In genomic region chr10:8981277-8981676, GRCh38 we compare ENCODE assay signal across 27 cellular contexts.
"Had no signal": no experiment of that assay in that cellular context is flagged by ENCODE, and none has a peak within 500 bp of the region (broad histone marks: within the 10 kb centered on the region; RNA-seq: fewer than 3 reads in every experiment).

No MANE protein-coding gene starts in this region.

- H3K36me3 Mint-ChIP-seq: activated naive CD8-positive, alpha-beta T cell treated with anti-CD3 and anti-CD28 coated beads, Interleukin-2, amount 10 ng/mL, durations not matched to agents 7 days and 5 days had no signal

- H3K4me1 Mint-ChIP-seq: activated B cell treated with CpG ODN at 0.5 μM for 24 hours; activated CD4-positive, alpha-beta T cell treated with anti-CD3 and anti-CD28 coated beads, Interleukin-2, amount 10 ng/mL, durations not matched to agents 7 days and 5 days; activated naive CD8-positive, alpha-beta T cell treated with anti-CD3 and anti-CD28 coated beads, Interleukin-2, amount 10 ng/mL, durations not matched to agents 7 days and 5 days; central memory CD8-positive, alpha-beta T cell; T-helper 17 cell had no signal

- ATAC-seq: activated CD4-positive, CD25-positive, alpha-beta regulatory T cell treated with anti-CD3 and anti-CD28 coated beads, Interleukin-2, amount 50 U/mL, for 24 hours; esophagus mucosa; T-helper 17 cell had no signal

- H3K27me3 Mint-ChIP-seq: activated B cell treated with CpG ODN at 0.5 μM for 24 hours; activated CD4-positive, alpha-beta T cell treated with anti-CD3 and anti-CD28 coated beads, Interleukin-2, amount 10 ng/mL, durations not matched to agents 7 days and 5 days; activated naive CD8-positive, alpha-beta T cell treated with anti-CD3 and anti-CD28 coated beads, Interleukin-2, amount 10 ng/mL, durations not matched to agents 7 days and 5 days; dendritic cell treated with granulocyte-macrophage colony-stimulating factor and Interleukin-4, amounts not matched to agents 40 ng/mL and 50 ng/mL, for 4 days had no signal

- H3K27ac Mint-ChIP-seq: activated B cell treated with CpG ODN at 0.5 μM for 24 hours; activated CD4-positive, alpha-beta T cell treated with anti-CD3 and anti-CD28 coated beads, Interleukin-2, amount 10 ng/mL, durations not matched to agents 7 days and 5 days; activated naive CD8-positive, alpha-beta T cell treated with anti-CD3 and anti-CD28 coated beads, Interleukin-2, amount 10 ng/mL, durations not matched to agents 7 days and 5 days; activated T-cell treated with anti-CD3 and anti-CD28 coated beads, Interleukin-2, amount 50 U/mL, for 72 hours; dendritic cell treated with granulocyte-macrophage colony-stimulating factor and Interleukin-4, amounts not matched to agents 40 ng/mL and 50 ng/mL, for 4 days; endodermal cell; T-helper 17 cell; T-helper 2 cell treated with Interferon-gamma antibody and Interleukin-4, amounts not matched to agents 5 μg/mL and 100 μg/mL, for 36 hours had no signal

- DNase-seq: activated B cell treated with CpG ODN at 0.5 μM for 24 hours; activated CD4-positive, alpha-beta T cell treated with anti-CD3 and anti-CD28 coated beads, Interleukin-2, amount 10 ng/mL, durations not matched to agents 7 days and 5 days; activated CD4-positive, alpha-beta T cell treated with anti-CD3 and anti-CD28 coated beads, Interleukin-2, amount 50 U/mL, for 4 hours; activated CD8-positive, alpha-beta memory T cell treated with anti-CD3 and anti-CD28 coated beads for 24 hours; activated effector memory CD4-positive, alpha-beta T cell treated with Interleukin-2 at 50 U/mL for 16 hours; activated gamma-delta T cell treated with Interleukin-2 at 50 U/mL for 16 hours; activated naive CD4-positive, alpha-beta T cell treated with anti-CD3 and anti-CD28 coated beads, Interleukin-2, amount 50 U/mL, for 16 hours; activated naive CD4-positive, alpha-beta T cell treated with Interleukin-2 at 50 U/mL for 16 hours; activated naive CD8-positive, alpha-beta T cell treated with anti-CD3 and anti-CD28 coated beads, Interleukin-2, amount 10 ng/mL, durations not matched to agents 7 days and 5 days; activated T-cell treated with anti-CD3 and anti-CD28 coated beads, Interleukin-2, amount 50 U/mL, for 72 hours; amniotic stem cell; anterior cingulate cortex; brain microvascular endothelial cell; dorsolateral prefrontal cortex; effector memory CD4-positive, alpha-beta T cell; endodermal cell; foreskin fibroblast; head of caudate nucleus; T-helper 1 cell; T-helper 17 cell; T1000; WERI-Rb-1 had no signal

- H3K4me3 Mint-ChIP-seq: activated B cell treated with CpG ODN at 0.5 μM for 24 hours; activated CD4-positive, alpha-beta T cell treated with anti-CD3 and anti-CD28 coated beads, Interleukin-2, amount 10 ng/mL, durations not matched to agents 7 days and 5 days; activated naive CD8-positive, alpha-beta T cell treated with anti-CD3 and anti-CD28 coated beads, Interleukin-2, amount 10 ng/mL, durations not matched to agents 7 days and 5 days; activated T-cell treated with anti-CD3 and anti-CD28 coated beads, Interleukin-2, amount 50 U/mL, for 72 hours; central memory CD8-positive, alpha-beta T cell; dendritic cell treated with granulocyte-macrophage colony-stimulating factor and Interleukin-4, amounts not matched to agents 40 ng/mL and 50 ng/mL, for 4 days; endodermal cell; T-helper 17 cell; T-helper 2 cell treated with Interferon-gamma antibody and Interleukin-4, amounts not matched to agents 5 μg/mL and 100 μg/mL, for 36 hours had no signal

- H3K9me3 Mint-ChIP-seq: activated CD4-positive, alpha-beta T cell treated with anti-CD3 and anti-CD28 coated beads, Interleukin-2, amount 10 ng/mL, durations not matched to agents 7 days and 5 days; activated T-cell treated with anti-CD3 and anti-CD28 coated beads, Interleukin-2, amount 50 U/mL, for 72 hours; central memory CD8-positive, alpha-beta T cell; dendritic cell treated with granulocyte-macrophage colony-stimulating factor and Interleukin-4, amounts not matched to agents 40 ng/mL and 50 ng/mL, for 4 days; T-helper 2 cell treated with Interferon-gamma antibody and Interleukin-4, amounts not matched to agents 5 μg/mL and 100 μg/mL, for 36 hours had no signal
